ENCODE assay signal across 25 cellular contexts in the genomic region with DNA sequence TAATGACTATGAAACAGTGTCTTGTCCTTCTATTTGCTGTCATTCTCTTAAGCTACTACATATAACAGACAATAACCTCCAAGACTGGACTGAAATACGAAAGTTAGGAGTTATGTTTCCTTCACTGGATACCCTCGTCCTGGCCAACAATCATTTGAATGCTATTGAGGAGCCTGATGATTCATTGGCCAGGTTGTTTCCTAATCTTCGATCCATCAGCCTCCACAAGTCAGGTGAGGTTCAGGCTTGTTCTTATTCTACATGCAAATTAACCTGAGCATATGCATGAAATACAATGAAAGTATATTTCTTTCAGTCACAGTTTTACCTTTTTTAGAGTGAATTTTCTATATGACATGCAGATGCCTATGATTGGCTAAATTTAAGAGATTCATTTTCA. TPM values are rescaled to one million over a fixed set of nuclear protein-coding genes. Genes with fewer than 3 reads are reported as not detected.
DNase-seq lines count a peak whose midpoint lies in the region; ATAC-seq, FAIRE-seq and TF ChIP-seq lines count a peak whose summit lies in the region.
"Had no signal": no experiment of that assay in that cellular context is flagged by ENCODE, and none has a peak within 500 bp of the region (broad histone marks: within the 10 kb centered on the region; RNA-seq: fewer than 3 reads in every experiment).

No MANE protein-coding gene starts in this region.

- no peak for TF ChIP-seq CTCF in RWPE1 (conservative IDR thresholded peaks at IDR 0.05; ENCODE audit: low read depth)
- TF ChIP-seq CTCF in bronchial epithelial cell (IDR thresholded peaks at IDR 0.05; ENCODE audit: insufficient read depth, low read length, severe bottlenecking) = no peak
- no peak for TF ChIP-seq CTCF in foreskin keratinocyte (conservative IDR thresholded peaks at IDR 0.05)
- TF ChIP-seq CTCF in SK-N-SH (IDR thresholded peaks at IDR 0.05) = no peak

- no peaks in the 10 kb centered on the region for H4K20me1 ChIP-seq in SK-N-SH (ENCODE audit: insufficient read depth)

- H3K27me3 ChIP-seq in bronchial epithelial cell (ENCODE audit: control insufficient read depth, insufficient read depth, low read length) (no peaks in the 10 kb centered on the region), foreskin keratinocyte (no peaks in the 10 kb centered on the region), SK-N-SH (ENCODE audit: insufficient read depth) (no peaks in the 10 kb centered on the region)
- H3K27me3 ChIP-seq: BLaER1 treated with 17β-estradiol and CSF1 and Interleukin-3, amounts not matched to agents 10 nM and 100 nM had no signal

- no peaks in the 10 kb centered on the region for H3F3A ChIP-seq in SK-N-SH (replicated peaks; ENCODE audit: insufficient read depth)

- CTCF ChIA-PET in RWPE1 (lab: Yijun Ruan, JAX) (no interaction called here), SK-N-SH (lab: Yijun Ruan, JAX) (interaction anchor here (1.2 to 1.5 kb wide), 2 partner anchors 8 to 10 kb away, joined by 4 read pairs; no protein-coding TSS in a partner anchor)

- no peaks in the 10 kb centered on the region for H3K79me2 ChIP-seq in SK-N-SH (ENCODE audit: insufficient read depth)

- 98% methylated on average over 3 of the region's 3 CpGs for WGBS in SK-N-SH (ENCODE audit: low lambda C conversion rate)

- DNase-seq in RWPE1 (ENCODE audit: low spot score) = peak; percentile 4
- peak; percentile 68 for DNase-seq in bronchial epithelial cell (ENCODE audit: low read depth)
- DNase-seq in foreskin keratinocyte = peak; percentile 8 to 25
- DNase-seq in CD1c-positive myeloid dendritic cell (ENCODE audit: extremely low spot score) = no peak
- DNase-seq in SK-N-SH = no peak
- no peak for DNase-seq in Ammon's horn (ENCODE audit: low spot score)
- DNase-seq: 8988T; ACHN; CD4-positive, alpha-beta memory T cell; CD4-positive, CD25-positive, alpha-beta regulatory T cell; CD8-positive, alpha-beta memory T cell; COR-L47; DMS 273 treated with DMSO at 0.1 percent for 48 hours; DMS153; DMS53; DMS79; DND-41; EL; GDM1 had no signal

- TF ChIP-seq RAD21 in SK-N-SH (IDR thresholded peaks at IDR 0.05; ENCODE audit: low read length) = no peak

- no peaks in the 10 kb centered on the region for H3K9me2 ChIP-seq in SK-N-SH

- POLR2A ChIA-PET in RWPE1 (lab: Yijun Ruan, JAX; ENCODE audit: low non-redundant PET) = no interaction called here
- POLR2A ChIA-PET in SK-N-SH (lab: Yijun Ruan, JAX) = interaction anchor here (0.6 kb wide), 1 partner anchor 25 kb away, joined by 3 read pairs; no protein-coding TSS in a partner anchor

- no peak for FAIRE-seq in bronchial epithelial cell (lab: Jason Lieb, UNC)
- FAIRE-seq: A204.1, GM12878, GM12892, GM18507 had no signal

- H2AFZ ChIP-seq in SK-N-SH (ENCODE audit: low read depth) = no peak overlapping the region

- H3K36me3 ChIP-seq in bronchial epithelial cell (ENCODE audit: control insufficient read depth, insufficient read depth, low read length) (peaks cover 1% of the 10 kb centered on the region), SK-N-SH (replicated peaks in 1 of 2; ENCODE audit: control insufficient read depth in 1 of 2, insufficient read depth in 2 of 2, low read length in 1 of 2) (peaks cover 59 to 95% of the 10 kb centered on the region in 2 experiments)

- H3K9ac ChIP-seq in SK-N-SH = no peak overlapping the region
- H3K9ac ChIP-seq: BLaER1 treated with 17β-estradiol and CSF1 and Interleukin-3, amounts not matched to agents 10 nM and 100 nM had no signal

- TF ChIP-seq EP300 in SK-N-SH (IDR thresholded peaks at IDR 0.05; ENCODE audit: borderline replicate concordance in 1 of 2, low read depth in 1 of 2, low read length in 1 of 2) = no peak

- H3K27ac ChIP-seq in RWPE1 = no peak overlapping the region
- H3K27ac ChIP-seq in foreskin keratinocyte = no peak overlapping the region
- no peak overlapping the region for H3K27ac ChIP-seq in SK-N-SH (ENCODE audit: low read depth in 2 of 2, low read length in 1 of 2)
- H3K27ac ChIP-seq: BLaER1 treated with 17β-estradiol and CSF1 and Interleukin-3, amounts not matched to agents 10 nM and 100 nM; C4-2B had no signal

- no peaks in the 10 kb centered on the region for H3K9me3 ChIP-seq in SK-N-SH
- H3K9me3 ChIP-seq: BLaER1 treated with 17β-estradiol and CSF1 and Interleukin-3, amounts not matched to agents 10 nM and 100 nM had no signal

- ATAC-seq in foreskin keratinocyte = no peak
- ATAC-seq: GM12878 had no signal

- H3K4me2 ChIP-seq in SK-N-SH = no peak overlapping the region
- H3K4me2 ChIP-seq: BLaER1 treated with 17β-estradiol and CSF1 and Interleukin-3, amounts not matched to agents 10 nM and 100 nM had no signal

- H3K4me1 ChIP-seq in foreskin keratinocyte = peaks cover 5% of the 10 kb centered on the region
- no peaks in the 10 kb centered on the region for H3K4me1 ChIP-seq in SK-N-SH (ENCODE audit: control insufficient read depth in 1 of 2, insufficient read depth in 2 of 2, low read depth in 1 of 2, low read length in 1 of 2)
- H3K4me1 ChIP-seq: BLaER1 treated with 17β-estradiol and CSF1 and Interleukin-3, amounts not matched to agents 10 nM and 100 nM had no signal

- H3K4me3 ChIP-seq in bronchial epithelial cell (ENCODE audit: low read depth, low read length) = no peak overlapping the region
- no peak overlapping the region for H3K4me3 ChIP-seq in SK-N-SH (ENCODE audit: low read depth in 2 of 2, low read length in 1 of 2)
- H3K4me3 ChIP-seq: BLaER1 treated with 17β-estradiol and CSF1 and Interleukin-3, amounts not matched to agents 10 nM and 100 nM; GM12878 had no signal

TF ChIP-seq in SK-N-SH, 30 proteins besides CTCF, POLR2A, EP300 and RAD21:
- TF ChIP-seq TAF1 (IDR thresholded peaks at IDR 0.05; ENCODE audit: borderline replicate concordance, low read depth, low read length) (no peak), MXI1 (IDR thresholded peaks at IDR 0.05; ENCODE audit: low read depth, low read length) (no peak), YY1 (IDR thresholded peaks at IDR 0.05; ENCODE audit: low read depth) (no peak), IRF3 (IDR thresholded peaks at IDR 0.05; ENCODE audit: low read depth, low read length) (no peak), CHD2 (IDR thresholded peaks at IDR 0.05; ENCODE audit: low read length, partially characterized antibody) (no peak), RCOR1 (IDR thresholded peaks at IDR 0.05; ENCODE audit: low read length) (no peak), USF1 (IDR thresholded peaks at IDR 0.05; ENCODE audit: borderline replicate concordance, low read depth) (no peak), SMC3 (IDR thresholded peaks at IDR 0.05; ENCODE audit: low read depth, low read length) (no peak), TEAD4 (IDR thresholded peaks at IDR 0.05; ENCODE audit: borderline replicate concordance, insufficient read depth) (no peak)

RNA-seq across cellular contexts. Expression of gene TBCEL, which starts 31.2 kb away (rescaled TPM):
- 11.8 and 15.0 TPM in 2 replicates for total RNA-seq in bronchial epithelial cell
- total RNA-seq in foreskin keratinocyte = 9.7 TPM in 2 replicates
- 1.9 and 2.3 TPM in 2 replicates for polyA plus RNA-seq in foreskin keratinocyte
- polyA plus RNA-seq in SK-N-SH (2012; rRNA removed) = 5.9 and 8.4 TPM in 2 replicates
- 9.1 and 9.8 TPM in 2 replicates for polyA plus RNA-seq in SK-N-SH (2012; cell fraction: cytosol; rRNA removed)
- polyA plus RNA-seq in SK-N-SH (2012; cell fraction: nucleus; rRNA removed) = 6.2 and 18.1 TPM in 2 replicates

RNA-seq across cellular contexts. Expression of gene TECTA, which starts 46.0 kb away (rescaled TPM):
- total RNA-seq in bronchial epithelial cell (under 0.01 and 0.38 TPM in 2 replicates), foreskin keratinocyte (0.10 and 0.11 TPM in 2 replicates)
- polyA plus RNA-seq in foreskin keratinocyte (0.01 and 0.03 TPM in 2 replicates), SK-N-SH (2012; rRNA removed) (0.58 and 0.88 TPM in 2 replicates)
- polyA plus RNA-seq in SK-N-SH (2012; cell fraction: cytosol; rRNA removed) = 0.24 and 0.33 TPM in 2 replicates
- polyA plus RNA-seq in SK-N-SH (2012; cell fraction: nucleus; rRNA removed) = 2.5 and 2.6 TPM in 2 replicates
- polyA plus RNA-seq: CD8-positive, alpha-beta memory T cell had no signal

Comparison
In these comparisons a context has a peak if more than half of its experiments do, and no peak if none do; other contexts are left out.
1. DNase-seq: peak in RWPE1 (single experiment), bronchial epithelial cell (single experiment) and foreskin keratinocyte (2 of 2); none in CD1c-positive myeloid dendritic cell (single experiment), SK-N-SH (single experiment) and Ammon's horn (single experiment).